Comparison of ENCODE assay signal across 28 cellular contexts in the genomic region with DNA sequence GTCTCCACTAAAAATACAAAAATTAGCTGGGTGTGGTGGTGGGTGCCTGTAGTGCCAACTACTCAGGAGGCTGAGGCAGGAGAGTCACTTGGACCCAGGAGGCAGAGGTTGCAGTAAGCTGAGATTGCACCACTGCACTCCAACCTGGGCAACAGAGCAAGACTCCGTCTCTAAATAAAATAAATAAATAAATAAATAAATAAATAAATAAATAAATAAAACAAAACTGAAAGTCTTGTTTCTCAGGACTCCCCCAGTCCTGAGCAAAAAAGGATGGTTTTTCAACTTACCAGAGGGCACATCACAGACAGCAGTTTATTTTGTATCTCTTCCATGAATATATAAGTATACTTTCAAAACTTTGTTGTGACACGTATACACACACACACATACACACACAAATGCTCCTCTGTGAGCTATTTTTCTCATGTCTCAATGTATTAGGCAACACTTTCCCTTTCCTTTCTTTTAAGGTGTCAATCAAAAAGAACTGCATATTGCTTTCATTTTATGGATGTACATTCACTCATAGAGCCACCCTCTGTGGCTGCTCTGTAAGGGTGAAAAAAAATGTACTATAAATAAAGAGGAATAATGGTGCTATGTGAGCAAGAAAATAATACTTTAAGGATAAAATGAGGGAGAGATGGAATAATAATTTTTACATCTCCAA. TPM values are rescaled to one million over a fixed set of nuclear protein-coding genes. Genes with fewer than 3 reads are reported as not detected.
"Had no signal": no experiment of that assay in that cellular context is flagged by ENCODE, and none has a peak within 500 bp of the region (broad histone marks: within the 10 kb centered on the region; RNA-seq: fewer than 3 reads in every experiment).

No MANE protein-coding gene starts in this region.

- FAIRE-seq: endothelial cell of umbilical vein had no signal

- H3K27me3 ChIP-seq: colonic mucosa, esophagus squamous epithelium, heart right ventricle, right atrium auricular region, testis, tibial artery had no signal

- H3K4me3 ChIP-seq: colonic mucosa, esophagus squamous epithelium, heart right ventricle, lower lobe of right lung, prostate gland, right atrium auricular region, smooth muscle cell, testis, tibial artery had no signal

- H3K4me2 ChIP-seq: smooth muscle cell had no signal

- H3K9me3 ChIP-seq: colonic mucosa, esophagus squamous epithelium, heart right ventricle, lower lobe of right lung, prostate gland, right atrium auricular region, testis, tibial artery had no signal

- H3K36me3 ChIP-seq: colonic mucosa, esophagus squamous epithelium, heart right ventricle, lower lobe of right lung, prostate gland, right atrium auricular region, tibial artery had no signal

- H3K27ac ChIP-seq: colonic mucosa, esophagus squamous epithelium, heart right ventricle, lower lobe of right lung, prostate gland, right atrium auricular region, testis, tibial artery had no signal

- DNase-seq: colonic mucosa; dermis blood vessel endothelial cell; effector memory CD4-positive, alpha-beta T cell; erythroblast; esophagus squamous epithelium; foreskin melanocyte; glutamatergic neuron; heart right ventricle; hippocampal formation; islet precursor cell; left ventricle myocardium superior; lower lobe of right lung; naive thymus-derived CD8-positive, alpha-beta T cell; nephron progenitor cell; nucleus accumbens; stimulated activated CD4-positive, alpha-beta T cell treated with anti-CD3 and anti-CD28 coated beads, Interleukin-12 subunit alpha, Interleukin-12 subunit beta, amount 100 ng/mL, for 4 hours; stimulated activated CD4-positive, alpha-beta T cell treated with anti-CD3 and anti-CD28 coated beads, Interleukin-1b, Interleukin-23, amount 100 ng/mL, for 48 hours; stimulated activated CD4-positive, alpha-beta T cell treated with anti-CD3 and anti-CD28 coated beads, Interleukin-4, amount 100 ng/mL, for 1 hour; stimulated activated CD8-positive, alpha-beta memory T cell treated with anti-CD3 and anti-CD28 coated beads, Interleukin-4, amount 100 ng/mL, for 48 hours; stimulated activated naive CD4-positive, alpha-beta T cell; stimulated activated naive CD8-positive, alpha-beta T cell treated with anti-CD3 and anti-CD28 coated beads, Interleukin-15, amount 100 ng/mL, for 72 hours; testis; tibial artery had no signal

- ATAC-seq: heart right ventricle; left ventricle myocardium superior; lower lobe of right lung; naive thymus-derived CD8-positive, alpha-beta T cell; sciatic nerve; stimulated activated naive CD8-positive, alpha-beta T cell treated with anti-CD3 and anti-CD28 coated beads, Interleukin-15, amount 100 ng/mL, for 72 hours had no signal

- H3K4me1 ChIP-seq: colonic mucosa, lower lobe of right lung, prostate gland, right atrium auricular region had no signal

RNA-seq across cellular contexts. Expression of a gene that starts 54.8 kb away (rescaled TPM):
- polyA plus RNA-seq: naive thymus-derived CD8-positive, alpha-beta T cell had no signal
